18 cellular contexts compared by ENCODE assay signal in the genomic region with DNA sequence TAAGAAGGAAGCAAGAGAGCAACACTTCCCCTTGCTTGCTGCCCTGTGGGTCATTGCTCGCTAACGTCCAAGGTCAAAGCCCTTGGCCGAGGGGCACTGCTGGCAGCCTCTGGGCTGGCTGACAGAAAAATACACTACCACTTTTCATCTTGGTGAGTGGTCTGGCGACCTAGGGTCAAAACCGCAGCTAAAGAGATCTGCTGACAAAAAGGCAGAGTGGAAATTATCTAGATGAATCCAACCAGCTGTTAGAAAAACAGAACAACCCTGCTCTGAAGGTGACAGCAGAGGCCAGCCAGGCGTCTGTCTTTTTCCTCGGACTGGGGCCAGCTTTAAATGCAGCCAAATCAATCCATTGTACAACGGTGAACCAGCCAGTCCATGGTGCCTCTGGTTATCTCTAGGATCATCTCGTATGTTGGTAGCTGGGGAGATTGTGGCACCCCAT.
DNase-seq lines count a peak whose midpoint lies in the region; ATAC-seq and TF ChIP-seq lines count a peak whose summit lies in the region.
"Had no signal": no experiment of that assay in that cellular context is flagged by ENCODE, and none has a peak within 500 bp of the region (broad histone marks: within the 10 kb centered on the region; RNA-seq: fewer than 3 reads in every experiment).

No MANE protein-coding gene starts in this region.

- H3K27ac Mint-ChIP-seq in nephron (peak overlapping the region; percentile 68 to 98 (median 83)), Caco-2 (ENCODE audit: unreplicated experiment) (no peak overlapping the region)
- H3K27ac Mint-ChIP-seq: CD4-positive, alpha-beta memory T cell had no signal

- no peak overlapping the region for H3K9ac ChIP-seq in BLaER1 treated with 17β-estradiol and CSF1 and Interleukin-3, amounts not matched to agents 10 nM and 100 nM
- H3K9ac ChIP-seq: GM23248 had no signal

- no peaks in the 10 kb centered on the region for H4K20me1 ChIP-seq in BLaER1 treated with 17β-estradiol and CSF1 and Interleukin-3, amounts not matched to agents 10 nM and 100 nM

- H3K4me3 ChIP-seq in BLaER1 treated with 17β-estradiol and CSF1 and Interleukin-3, amounts not matched to agents 10 nM and 100 nM = no peak overlapping the region
- H3K4me3 ChIP-seq in Caco-2 (ENCODE audit: low read depth, low read length) = no peak overlapping the region
- H3K4me3 ChIP-seq: GM23248, HAP-1 had no signal

- peaks cover 73% of the 10 kb centered on the region for H3K4me1 Mint-ChIP-seq in nephron
- peaks cover 14% of the 10 kb centered on the region for H3K4me1 Mint-ChIP-seq in Caco-2 (ENCODE audit: low read depth, unreplicated experiment)

- peaks cover 14 to 44% (median 24%) of the 10 kb centered on the region in 10 experiments for H3K4me1 ChIP-seq in BLaER1 treated with 17β-estradiol and CSF1 and Interleukin-3, amounts not matched to agents 10 nM and 100 nM
- H3K4me1 ChIP-seq in Caco-2 = 0 out of 2 replicates have a peak, but pooled peaks cover 8% of the 10 kb centered on the region
- H3K4me1 ChIP-seq: HAP-1 had no signal

- no TSS peak for BruUV-seq in Caco-2 (replicated peaks; lab: Mats Ljungman, UMichigan)

- H3K9me3 Mint-ChIP-seq in nephron = no peaks in the 10 kb centered on the region
- no peaks in the 10 kb centered on the region for H3K9me3 Mint-ChIP-seq in Caco-2 (ENCODE audit: unreplicated experiment)
- H3K9me3 Mint-ChIP-seq: CD4-positive, alpha-beta memory T cell had no signal

- POLR2A ChIA-PET in Caco-2 (lab: Charles Lee) = no interaction called here

- peak overlapping the region in 8 of 11 experiments; percentile 88 to 95 (median 90); a peak in 9 of 22 replicates for H3K4me2 ChIP-seq in BLaER1 treated with 17β-estradiol and CSF1 and Interleukin-3, amounts not matched to agents 10 nM and 100 nM

- TF ChIP-seq CTCF in nephron (IDR thresholded peaks at IDR 0.05; ENCODE audit: unreplicated experiment in 3 of 3) (no peak), Caco-2 (IDR thresholded peaks at IDR 0.05; ENCODE audit: insufficient read depth in 1 of 2, low read depth in 1 of 2, low read length in 1 of 2, severe bottlenecking in 1 of 2, unreplicated experiment in 1 of 2) (no peak)

- H3K27ac ChIP-seq in BLaER1 treated with 17β-estradiol and CSF1 and Interleukin-3, amounts not matched to agents 10 nM and 100 nM = no peak overlapping the region
- H3K27ac ChIP-seq: GM23248 had no signal

- H3K36me3 ChIP-seq in BLaER1 treated with 17β-estradiol and CSF1 and Interleukin-3, amounts not matched to agents 10 nM and 100 nM = no peaks in the 10 kb centered on the region
- no peaks in the 10 kb centered on the region for H3K36me3 ChIP-seq in Caco-2 (ENCODE audit: control insufficient read depth, insufficient read depth, low read length)
- H3K36me3 ChIP-seq: HAP-1 had no signal

- peaks cover 0 to 11% (median 6%) of the 10 kb centered on the region in 11 experiments; a peak in 13 of 22 replicates for H3K9me3 ChIP-seq in BLaER1 treated with 17β-estradiol and CSF1 and Interleukin-3, amounts not matched to agents 10 nM and 100 nM (replicated peaks in 1 of 11)
- no peaks in the 10 kb centered on the region for H3K9me3 ChIP-seq in Caco-2
- H3K9me3 ChIP-seq: HAP-1 had no signal

- H3K27me3 ChIP-seq in BLaER1 treated with 17β-estradiol and CSF1 and Interleukin-3, amounts not matched to agents 10 nM and 100 nM = peaks cover 0 to 22% (median 0%) of the 10 kb centered on the region in 11 experiments; a peak in 10 of 22 replicates
- no peaks in the 10 kb centered on the region for H3K27me3 ChIP-seq in Caco-2 (replicated peaks; ENCODE audit: control insufficient read depth, insufficient read depth, low read length)

- H3K27me3 Mint-ChIP-seq in nephron (ENCODE audit: low read depth) (peaks cover 7% of the 10 kb centered on the region), Caco-2 (ENCODE audit: insufficient read depth, unreplicated experiment) (peaks cover 12% of the 10 kb centered on the region)

- intact Hi-C loops in Caco-2 (cut with micrococcal nuclease; ENCODE audit: unreplicated experiment) = loop anchor here (5.0 kb wide), 1 partner anchor 332 kb away; no protein-coding TSS in a partner anchor

- no peak for ATAC-seq in SK-N-SH treated with all-trans-retinoic acid at 6 μM for 48 hours
- ATAC-seq: PC-3 had no signal

- H3K36me3 Mint-ChIP-seq in nephron (ENCODE audit: low read depth) (no peaks in the 10 kb centered on the region), Caco-2 (ENCODE audit: insufficient read depth, unreplicated experiment) (no peaks in the 10 kb centered on the region)

- H3K4me3 Mint-ChIP-seq in nephron (peak overlapping the region in 2 of 3 experiments; percentile 20 to 32), Caco-2 (ENCODE audit: unreplicated experiment) (no peak overlapping the region)
- H3K4me3 Mint-ChIP-seq: CD4-positive, alpha-beta memory T cell had no signal

- peak; percentile 15 for DNase-seq in NOMO-1 treated with DMSO at 0.1 percent for 48 hours (lab: John Stamatoyannopoulos, UW; ENCODE audit: unreplicated experiment)
- no peak for DNase-seq in NOMO-1 (lab: John Stamatoyannopoulos, UW; ENCODE audit: unreplicated experiment in 2 of 2)
- no peak for DNase-seq in pons (ENCODE audit: low spot score)
- DNase-seq in NCI-H1436 (lab: John Stamatoyannopoulos, UW) = no peak
- DNase-seq in Caco-2 = no peak
- DNase-seq: 8988T; Calu3; CD4-positive, alpha-beta memory T cell; GM23248; NCI-H1105; NCI-H1694; NCI-H2081 treated with DMSO at 0.1 percent for 48 hours; PC-3; RPMI8226 had no signal

- CTCF ChIA-PET in Caco-2 (lab: Charles Lee) = no interaction called here

TF ChIP-seq in SK-N-SH treated with all-trans-retinoic acid at 6 μM for 48 hours, 23 proteins besides CTCF, POLR2A, EP300 and RAD21:
- TF ChIP-seq SNAI2 (CRISPR knock-in tag; IDR thresholded peaks at IDR 0.05) = no peak
- TF ChIP-seq ISL1 (CRISPR knock-in tag; IDR thresholded peaks at IDR 0.05) = no peak
- peak; percentile 79; the same call in 1 of the 2 replicates for TF ChIP-seq TCF4 (CRISPR knock-in tag; IDR thresholded peaks at IDR 0.05; ENCODE audit: borderline replicate concordance)
- no peak for TF ChIP-seq RARB (CRISPR knock-in tag; IDR thresholded peaks at IDR 0.05)
- TF ChIP-seq ZNF8 (CRISPR knock-in tag; IDR thresholded peaks at IDR 0.05) = no peak
TF ChIP-seq in SK-N-SH treated with all-trans-retinoic acid at 6 μM for 48 hours: peak in this region for 1.
